In the genomic region with DNA sequence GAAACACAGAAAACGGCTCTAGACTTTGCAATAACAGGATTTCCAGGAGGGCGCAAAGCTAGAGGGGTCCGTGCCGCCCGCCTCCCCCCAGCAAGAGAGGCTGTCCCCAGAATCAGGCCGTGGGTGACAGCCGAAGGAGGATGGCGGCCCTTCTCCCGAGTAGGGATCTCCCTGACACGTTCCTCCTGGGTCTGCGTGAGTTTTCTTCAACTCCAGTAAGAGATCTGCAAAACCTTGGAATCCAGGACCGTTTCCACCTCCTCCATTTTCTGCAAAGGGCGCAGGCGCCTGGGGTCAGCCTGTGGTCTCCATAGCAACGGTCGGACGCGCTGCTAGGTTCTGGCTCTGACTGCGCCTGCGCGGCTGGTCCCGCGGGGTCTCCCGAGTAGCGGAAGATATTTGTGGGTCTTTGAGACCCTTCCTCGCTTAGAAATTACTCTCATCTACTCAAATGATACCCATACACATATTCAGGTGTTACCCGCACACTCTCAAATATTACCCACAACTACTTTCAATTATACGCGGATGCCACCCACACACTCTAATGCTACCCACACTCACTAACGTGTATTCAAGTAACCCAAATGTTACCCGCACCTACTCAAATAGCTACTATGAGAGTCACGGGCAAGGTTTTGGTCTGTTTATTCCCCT, we compare ENCODE assay signal across 8 cellular contexts. TPM values are rescaled to one million over a fixed set of nuclear protein-coding genes. Genes with fewer than 3 reads are reported as not detected.
DNase-seq lines count a peak whose midpoint lies in the region; ATAC-seq and TF ChIP-seq lines count a peak whose summit lies in the region.

No MANE protein-coding gene starts in this region.

- POLR2A ChIA-PET in BJ (lab: Charles Lee) = no interaction called here

- H3K4me1 ChIP-seq in HUES6 (ENCODE audit: control insufficient read depth, insufficient read depth, low read length) = peaks cover 18% of the 10 kb centered on the region
- H3K4me1 ChIP-seq in lower lobe of right lung = peaks cover 9% of the 10 kb centered on the region

- H3K27me3 Mint-ChIP-seq in T-helper 2 cell treated with Interferon-gamma antibody and Interleukin-4, amounts not matched to agents 5 μg/mL and 100 μg/mL, for 36 hours (ENCODE audit: low read depth) = peaks cover 72% of the 10 kb centered on the region
- peaks cover 70 to 90% of the 10 kb centered on the region in 2 donors for H3K27me3 Mint-ChIP-seq in stimulated activated naive B cell treated with anti-CD40 and anti-IgM and Interleukin-4, amounts not matched to agents 10 μg/mL and 1 μg/mL and 100 μg/mL, for 72 hours

- no peaks in the 10 kb centered on the region for H3K36me3 Mint-ChIP-seq in T-helper 2 cell treated with Interferon-gamma antibody and Interleukin-4, amounts not matched to agents 5 μg/mL and 100 μg/mL, for 36 hours (ENCODE audit: low read depth)
- H3K36me3 Mint-ChIP-seq in stimulated activated naive B cell treated with anti-CD40 and anti-IgM and Interleukin-4, amounts not matched to agents 10 μg/mL and 1 μg/mL and 100 μg/mL, for 72 hours = peaks cover 0 to 2% of the 10 kb centered on the region in 2 donors

- no peak overlapping the region for H3K27ac Mint-ChIP-seq in T-helper 2 cell treated with Interferon-gamma antibody and Interleukin-4, amounts not matched to agents 5 μg/mL and 100 μg/mL, for 36 hours
- H3K27ac Mint-ChIP-seq in stimulated activated naive B cell treated with anti-CD40 and anti-IgM and Interleukin-4, amounts not matched to agents 10 μg/mL and 1 μg/mL and 100 μg/mL, for 72 hours = peak overlapping the region; percentile 84

- CTCF ChIA-PET in BJ (lab: Yijun Ruan, JAX) = no interaction called here

- no peaks in the 10 kb centered on the region for H3K9me3 Mint-ChIP-seq in T-helper 2 cell treated with Interferon-gamma antibody and Interleukin-4, amounts not matched to agents 5 μg/mL and 100 μg/mL, for 36 hours
- H3K9me3 Mint-ChIP-seq in stimulated activated naive B cell treated with anti-CD40 and anti-IgM and Interleukin-4, amounts not matched to agents 10 μg/mL and 1 μg/mL and 100 μg/mL, for 72 hours = no peaks in the 10 kb centered on the region

- H3K4me3 ChIP-seq in BJ (ENCODE audit: low read depth, low read length) (peak overlapping the region; percentile 53), HUES6 (ENCODE audit: low read depth, low read length) (peak overlapping the region; percentile 82), lower lobe of right lung (peak overlapping the region; percentile 60)

- TF ChIP-seq CTCF in BJ (IDR thresholded peaks at IDR 0.05; ENCODE audit: insufficient read depth, low read depth, low read length) = no peak
- TF ChIP-seq CTCF in lower lobe of right lung (IDR thresholded peaks at IDR 0.05) = no peak

- intact Hi-C loops in lower lobe of right lung (cut with DNase I) = no loop called here

- no peak overlapping the region for H3K27ac ChIP-seq in HUES6 (ENCODE audit: low read depth, low read length)
- H3K27ac ChIP-seq in lower lobe of right lung = no peak overlapping the region

- no peaks in the 10 kb centered on the region for H3K9me3 ChIP-seq in HUES6 (ENCODE audit: control insufficient read depth, insufficient read depth, low read depth, low read length)
- no peaks in the 10 kb centered on the region for H3K9me3 ChIP-seq in lower lobe of right lung

- H3K4me3 Mint-ChIP-seq in T-helper 2 cell treated with Interferon-gamma antibody and Interleukin-4, amounts not matched to agents 5 μg/mL and 100 μg/mL, for 36 hours = peak overlapping the region; percentile 60
- peak overlapping the region; percentile 84 to 85 for H3K4me3 Mint-ChIP-seq in stimulated activated naive B cell treated with anti-CD40 and anti-IgM and Interleukin-4, amounts not matched to agents 10 μg/mL and 1 μg/mL and 100 μg/mL, for 72 hours

- H3K4me1 Mint-ChIP-seq in T-helper 2 cell treated with Interferon-gamma antibody and Interleukin-4, amounts not matched to agents 5 μg/mL and 100 μg/mL, for 36 hours (ENCODE audit: low read depth) = peaks cover 26% of the 10 kb centered on the region
- H3K4me1 Mint-ChIP-seq in stimulated activated naive B cell treated with anti-CD40 and anti-IgM and Interleukin-4, amounts not matched to agents 10 μg/mL and 1 μg/mL and 100 μg/mL, for 72 hours = peaks cover 22 to 25% of the 10 kb centered on the region in 2 donors

- peak overlapping the region; percentile 43 for H3K9ac ChIP-seq in HUES6 (ENCODE audit: low read length)

- 0 out of 2 replicates have a peak, but pooled peaks cover 2% of the 10 kb centered on the region for H3K27me3 ChIP-seq in BJ (ENCODE audit: control insufficient read depth, insufficient read depth, low read length)
- peaks cover 27% of the 10 kb centered on the region for H3K27me3 ChIP-seq in HUES6 (ENCODE audit: control insufficient read depth, insufficient read depth, low read length)
- H3K27me3 ChIP-seq in lower lobe of right lung (ENCODE audit: low read depth) = peaks cover 43% of the 10 kb centered on the region

- ATAC-seq in lower lobe of right lung (peak; percentile 69 to 85), GM18517 (IDR thresholded peaks at IDR 0.05; ENCODE audit: unreplicated experiment) (no peak)
- ATAC-seq in stimulated activated naive B cell treated with anti-CD40 and anti-IgM and Interleukin-4, amounts not matched to agents 10 μg/mL and 1 μg/mL and 100 μg/mL, for 72 hours (replicated peaks) = peak; percentile 73 to 75

- H3K36me3 ChIP-seq in BJ (ENCODE audit: control insufficient read depth, insufficient read depth, low read length) (no peaks in the 10 kb centered on the region), HUES6 (ENCODE audit: control insufficient read depth, insufficient read depth, low read length) (no peaks in the 10 kb centered on the region), lower lobe of right lung (no peaks in the 10 kb centered on the region)

- no peak for DNase-seq in BJ (ENCODE audit: low read depth)
- peak; percentile 29 for DNase-seq in T-helper 2 cell treated with Interferon-gamma antibody and Interleukin-4, amounts not matched to agents 5 μg/mL and 100 μg/mL, for 36 hours (ENCODE audit: low spot score)
- peak; percentile 39 for DNase-seq in effector CD8-positive, alpha-beta T cell (lab: John Stamatoyannopoulos, UW)
- DNase-seq in lower lobe of right lung = peak; percentile 76
- peak; percentile 43 for DNase-seq in stimulated activated naive B cell treated with anti-CD40 and anti-IgM and Interleukin-4, amounts not matched to agents 10 μg/mL and 1 μg/mL and 100 μg/mL, for 72 hours
- no peak for DNase-seq in SIG-M5 treated with dmso at 0.1 percent for 504 hours (lab: John Stamatoyannopoulos, UW; ENCODE audit: unreplicated experiment)

RNA-seq across cellular contexts. Expression of a gene that starts 2.1 kb away (rescaled TPM):
- 0.02 TPM in 1 of 2 replicates, not detected in the other for polyA plus RNA-seq in BJ (2011; rRNA removed)
- polyA minus RNA-seq in BJ (2011; rRNA and poly(A)+ RNA removed) = 0.09 and 0.15 TPM in 2 replicates
- 0.18 TPM for total RNA-seq in lower lobe of right lung

RNA-seq across cellular contexts. Expression of a gene that starts 13.3 kb away (rescaled TPM):
- 6.9 and 7.7 TPM in 2 replicates for polyA plus RNA-seq in BJ (2011; rRNA removed)
- polyA minus RNA-seq in BJ (2011; rRNA and poly(A)+ RNA removed) = 3.9 and 5.7 TPM in 2 replicates
- total RNA-seq in lower lobe of right lung = 9.1 TPM

RNA-seq across cellular contexts. Expression of a gene that starts 44.7 kb away (rescaled TPM):
- 0.65 and 0.74 TPM in 2 replicates for polyA plus RNA-seq in BJ (2011; rRNA removed)
- polyA minus RNA-seq in BJ (2011; rRNA and poly(A)+ RNA removed) = 0.19 and 0.26 TPM in 2 replicates
- 1.5 TPM for total RNA-seq in lower lobe of right lung

Comparison
In these comparisons a context has a peak if more than half of its experiments do, and no peak if none do; other contexts are left out.
1. DNase-seq: peak in T-helper 2 cell treated with Interferon-gamma antibody and Interleukin-4, amounts not matched to agents 5 μg/mL and 100 μg/mL, for 36 hours (single experiment), effector CD8-positive, alpha-beta T cell (single experiment), lower lobe of right lung (single experiment) and stimulated activated naive B cell treated with anti-CD40 and anti-IgM and Interleukin-4, amounts not matched to agents 10 μg/mL and 1 μg/mL and 100 μg/mL, for 72 hours (single experiment); none in BJ (single experiment) and SIG-M5 treated with dmso at 0.1 percent for 504 hours (single experiment).
2. Peak in every context shown above with its lines, with median percentiles within 50 percentile points of each other: H3K4me3 ChIP-seq.